ENCODE assay signal across 10 cellular contexts in genomic region chr21:45543710-45544448, GRCh38. TPM values are rescaled to one million over a fixed set of nuclear protein-coding genes. Genes with fewer than 3 reads are reported as not detected.
DNase-seq lines count a peak whose midpoint lies in the region; ATAC-seq, FAIRE-seq and TF ChIP-seq lines count a peak whose summit lies in the region.
"Had no signal": no experiment of that assay in that cellular context is flagged by ENCODE, and none has a peak within 500 bp of the region (broad histone marks: within the 10 kb centered on the region; RNA-seq: fewer than 3 reads in every experiment).

No MANE protein-coding gene starts in this region.

- no peak overlapping the region for H3K4me2 ChIP-seq in astrocyte (ENCODE audit: low read length)

- H3K27me3 Mint-ChIP-seq in astrocyte (ENCODE audit: low read depth, unreplicated experiment) (peaks cover 10% of the 10 kb centered on the region), mesothelial cell of epicardium (ENCODE audit: low read depth) (no peaks in the 10 kb centered on the region)

- ATAC-seq in HG02885 (IDR thresholded peaks at IDR 0.05; ENCODE audit: poor library complexity, unreplicated experiment), result no peak
- ATAC-seq: gastrocnemius medialis had no signal

- no peak overlapping the region for H2AFZ ChIP-seq in astrocyte (ENCODE audit: low read depth, low read length)

- no peak overlapping the region for H3K27ac ChIP-seq in astrocyte (ENCODE audit: low read depth, low read length)

- no peak overlapping the region for H3K9ac ChIP-seq in astrocyte (ENCODE audit: low read length)

- no peak for FAIRE-seq in astrocyte (lab: Jason Lieb, UNC)

- H3K9me3 Mint-ChIP-seq in astrocyte (ENCODE audit: unreplicated experiment), result no peaks in the 10 kb centered on the region
- H3K9me3 Mint-ChIP-seq in mesothelial cell of epicardium, result no peaks in the 10 kb centered on the region

- H3K4me1 Mint-ChIP-seq in astrocyte (ENCODE audit: low read depth, unreplicated experiment) (no peaks in the 10 kb centered on the region), mesothelial cell of epicardium (peaks cover 37% of the 10 kb centered on the region)

- no peaks in the 10 kb centered on the region for H3K36me3 ChIP-seq in astrocyte (ENCODE audit: insufficient read depth, low read length)
- H3K36me3 ChIP-seq: gastrocnemius medialis had no signal

- H3K4me1 ChIP-seq in astrocyte (ENCODE audit: insufficient read depth, low read length), result peaks cover 8% of the 10 kb centered on the region

- DNase-seq in stimulated activated CD4-positive, alpha-beta T cell treated with anti-CD3 and anti-CD28 coated beads, Interleukin-2, amount 100 ng/mL, for 24 hours, result peak; percentile 0 to 17
- no peak for DNase-seq in stimulated activated CD4-positive, alpha-beta T cell treated with anti-CD3 and anti-CD28 coated beads, Interleukin-1b, Interleukin-23, amount 100 ng/mL, for 48 hours
- no peak for DNase-seq in astrocyte (ENCODE audit: low read depth)
- peak in 1 of 2 experiments; percentile 40 for DNase-seq in mesothelial cell of epicardium (ENCODE audit: low spot score in 2 of 2, unreplicated experiment in 2 of 2)
- no peak for DNase-seq in A172 (ENCODE audit: low spot score)
- DNase-seq in GM03348 (ENCODE audit: low spot score), result no peak
- DNase-seq in DMS53 (lab: John Stamatoyannopoulos, UW), result no peak
- DNase-seq: NCI-H1092 treated with DMSO at 0.1 percent for 48 hours had no signal

- H4K20me1 ChIP-seq in astrocyte (ENCODE audit: insufficient read depth, low read length), result peaks cover 12% of the 10 kb centered on the region

- no peaks in the 10 kb centered on the region for H3K27me3 ChIP-seq in astrocyte (ENCODE audit: insufficient read depth, low read length)
- H3K27me3 ChIP-seq: gastrocnemius medialis had no signal

- TF ChIP-seq CTCF in astrocyte (IDR thresholded peaks at IDR 0.05; ENCODE audit: insufficient read depth, low read depth, low read length) (no peak), mesothelial cell of epicardium (IDR thresholded peaks at IDR 0.05; ENCODE audit: unreplicated experiment) (no peak)

- H3K4me3 ChIP-seq in astrocyte (ENCODE audit: insufficient read depth, low read depth, low read length), result no peak overlapping the region
- H3K4me3 ChIP-seq: gastrocnemius medialis had no signal

- H3K27ac Mint-ChIP-seq in astrocyte (ENCODE audit: unreplicated experiment), result no peak overlapping the region
- peak overlapping the region; percentile 50 for H3K27ac Mint-ChIP-seq in mesothelial cell of epicardium

- no peaks in the 10 kb centered on the region for H3K9me3 ChIP-seq in astrocyte (ENCODE audit: insufficient read depth, low read depth, low read length)
- H3K9me3 ChIP-seq: gastrocnemius medialis had no signal

- H3K4me3 Mint-ChIP-seq in astrocyte (ENCODE audit: unreplicated experiment), result peak overlapping the region; percentile 71
- H3K4me3 Mint-ChIP-seq in mesothelial cell of epicardium, result peak overlapping the region; percentile 65

- H3K36me3 Mint-ChIP-seq in astrocyte (ENCODE audit: low read depth, unreplicated experiment) (no peaks in the 10 kb centered on the region), mesothelial cell of epicardium (no peaks in the 10 kb centered on the region)

- H3K79me2 ChIP-seq in astrocyte (ENCODE audit: insufficient read depth, low read length), result peaks cover 27% of the 10 kb centered on the region

RNA-seq across cellular contexts. Expression of gene SLC19A1, which starts 1.6 kb away (rescaled TPM):
- total RNA-seq in astrocyte (10.4 and 11.7 TPM in 2 replicates), mesothelial cell of epicardium (32.6 to 36.8 TPM (median 33.0 TPM) in 3 replicates)
- 21.2 and 22.3 TPM in 2 replicates for total RNA-seq in A172 (2014; rRNA removed; shearing (Covaris generic))

Comparison
In these comparisons a context has a peak if more than half of its experiments do, and no peak if none do; other contexts are left out.
1. DNase-seq: peak in stimulated activated CD4-positive, alpha-beta T cell treated with anti-CD3 and anti-CD28 coated beads, Interleukin-2, amount 100 ng/mL, for 24 hours (2 of 2); none in stimulated activated CD4-positive, alpha-beta T cell treated with anti-CD3 and anti-CD28 coated beads, Interleukin-1b, Interleukin-23, amount 100 ng/mL, for 48 hours (single experiment), astrocyte (single experiment), A172 (single experiment), GM03348 (single experiment) and DMS53 (single experiment).